10 cellular contexts compared by ENCODE assay signal in the genomic region with DNA sequence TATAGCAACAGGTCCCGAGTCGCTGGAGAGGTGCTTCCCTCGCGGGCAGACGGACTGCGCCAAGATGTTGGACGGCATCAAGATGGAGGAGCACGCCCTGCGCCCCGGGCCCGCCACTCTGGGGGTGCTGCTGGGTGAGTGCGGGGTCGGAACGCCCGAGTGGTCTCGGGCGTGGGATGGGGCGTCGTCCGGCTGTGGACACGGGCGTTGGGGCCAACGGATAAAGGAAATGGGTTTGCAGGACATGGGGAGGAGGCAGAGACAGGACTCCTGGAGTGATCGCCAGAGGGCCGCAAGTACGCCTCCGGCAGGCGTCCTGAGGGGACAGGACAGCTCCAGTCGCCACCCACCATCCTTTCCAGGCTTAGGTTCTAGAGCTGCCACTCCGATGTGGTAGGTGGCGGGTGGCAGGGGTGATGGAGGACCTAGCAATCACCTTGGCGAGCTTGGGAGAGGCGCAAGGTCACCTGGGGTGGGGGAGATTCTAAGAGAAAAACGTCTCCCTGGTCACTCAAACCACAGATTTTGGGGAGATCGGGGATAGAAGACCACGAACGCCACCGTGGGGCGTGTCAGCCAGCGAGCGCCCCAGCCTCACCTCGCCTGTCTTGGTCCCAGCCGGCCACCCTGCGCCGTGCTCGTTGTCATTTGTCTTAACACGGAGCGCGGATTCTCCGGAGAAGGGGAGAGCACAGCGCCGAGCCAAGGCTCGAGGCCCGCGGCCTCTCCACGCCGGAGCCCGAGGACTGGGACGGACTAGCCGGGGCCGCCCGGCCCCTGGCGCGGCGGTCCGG. TPM values are rescaled to one million over a fixed set of nuclear protein-coding genes. Genes with fewer than 3 reads are reported as not detected.
DNase-seq lines count a peak whose midpoint lies in the region; ATAC-seq and TF ChIP-seq lines count a peak whose summit lies in the region.
"Had no signal": no experiment of that assay in that cellular context is flagged by ENCODE, and none has a peak within 500 bp of the region (broad histone marks: within the 10 kb centered on the region; RNA-seq: fewer than 3 reads in every experiment).

No MANE protein-coding gene starts in this region.

- TF ChIP-seq CTCF in WERI-Rb-1 (IDR thresholded peaks at IDR 0.05; ENCODE audit: low read depth, low read length), result no peak

- H3K9me3 Mint-ChIP-seq in activated CD4-positive, alpha-beta T cell treated with anti-CD3 and anti-CD28 coated beads, Interleukin-2, amount 10 ng/mL, durations not matched to agents 7 days and 5 days, result no peaks in the 10 kb centered on the region
- H3K9me3 Mint-ChIP-seq in stimulated activated effector memory CD8-positive, alpha-beta T cell treated with anti-CD3 and anti-CD28 coated beads, Interleukin-12 subunit alpha, Interleukin-12 subunit beta, amount 100 ng/mL, for 72 hours, result no peaks in the 10 kb centered on the region

- H3K9me3 ChIP-seq in WERI-Rb-1 (ENCODE audit: severe bottlenecking), result no peaks in the 10 kb centered on the region
- peaks cover 3% of the 10 kb centered on the region for H3K9me3 ChIP-seq in iPS-18c (ENCODE audit: control insufficient read depth, insufficient read depth, low read length)

- H3K4me3 ChIP-seq in WERI-Rb-1 (ENCODE audit: low read depth, low read length) (peak overlapping the region; percentile 22), iPS-18c (ENCODE audit: insufficient read depth, low read depth, low read length) (peak overlapping the region; percentile 30; the same call in 1 of the 2 replicates)

- no peaks in the 10 kb centered on the region for H3K36me3 Mint-ChIP-seq in activated CD4-positive, alpha-beta T cell treated with anti-CD3 and anti-CD28 coated beads, Interleukin-2, amount 10 ng/mL, durations not matched to agents 7 days and 5 days (ENCODE audit: low read depth)
- H3K36me3 Mint-ChIP-seq in stimulated activated effector memory CD8-positive, alpha-beta T cell treated with anti-CD3 and anti-CD28 coated beads, Interleukin-12 subunit alpha, Interleukin-12 subunit beta, amount 100 ng/mL, for 72 hours, result no peaks in the 10 kb centered on the region

- peaks cover 78% of the 10 kb centered on the region for H3K27me3 ChIP-seq in WERI-Rb-1 (ENCODE audit: insufficient read depth, low read depth, severe bottlenecking)

- peaks cover 26% of the 10 kb centered on the region for H3K4me1 Mint-ChIP-seq in activated CD4-positive, alpha-beta T cell treated with anti-CD3 and anti-CD28 coated beads, Interleukin-2, amount 10 ng/mL, durations not matched to agents 7 days and 5 days
- H3K4me1 Mint-ChIP-seq in stimulated activated effector memory CD8-positive, alpha-beta T cell treated with anti-CD3 and anti-CD28 coated beads, Interleukin-12 subunit alpha, Interleukin-12 subunit beta, amount 100 ng/mL, for 72 hours, result peaks cover 28% of the 10 kb centered on the region

- no peaks in the 10 kb centered on the region for H3K36me3 ChIP-seq in WERI-Rb-1

- CTCF ChIA-PET in activated CD4-positive, alpha-beta T cell treated with anti-CD3 and anti-CD28 coated beads, Interleukin-2, amount 10 ng/mL, durations not matched to agents 7 days and 5 days (lab: Charles Lee), result no interaction called here

- H3K4me3 Mint-ChIP-seq in activated CD4-positive, alpha-beta T cell treated with anti-CD3 and anti-CD28 coated beads, Interleukin-2, amount 10 ng/mL, durations not matched to agents 7 days and 5 days, result peak overlapping the region; percentile 32
- H3K4me3 Mint-ChIP-seq in stimulated activated effector memory CD8-positive, alpha-beta T cell treated with anti-CD3 and anti-CD28 coated beads, Interleukin-12 subunit alpha, Interleukin-12 subunit beta, amount 100 ng/mL, for 72 hours, result peak overlapping the region; percentile 57

- H3K27me3 Mint-ChIP-seq in activated CD4-positive, alpha-beta T cell treated with anti-CD3 and anti-CD28 coated beads, Interleukin-2, amount 10 ng/mL, durations not matched to agents 7 days and 5 days, result peaks cover 75% of the 10 kb centered on the region

- POLR2A ChIA-PET in activated CD4-positive, alpha-beta T cell treated with anti-CD3 and anti-CD28 coated beads, Interleukin-2, amount 10 ng/mL, durations not matched to agents 7 days and 5 days (lab: Charles Lee), result no interaction called here

- no peak for DNase-seq in activated CD4-positive, alpha-beta T cell treated with anti-CD3 and anti-CD28 coated beads, Interleukin-2, amount 10 ng/mL, durations not matched to agents 7 days and 5 days
- no peak for DNase-seq in activated CD4-positive, alpha-beta T cell treated with anti-CD3 and anti-CD28 coated beads for 1 hour
- DNase-seq in WERI-Rb-1, result no peak
- DNase-seq in stimulated activated effector memory CD8-positive, alpha-beta T cell treated with anti-CD3 and anti-CD28 coated beads, Interleukin-12 subunit alpha, Interleukin-12 subunit beta, amount 100 ng/mL, for 72 hours (ENCODE audit: low spot score in 2 of 2), result no peak
- no peak for DNase-seq in SW480 (ENCODE audit: low spot score)
- DNase-seq: AML-193 had no signal

- no peak for ATAC-seq in stimulated activated effector memory CD8-positive, alpha-beta T cell treated with anti-CD3 and anti-CD28 coated beads, Interleukin-12 subunit alpha, Interleukin-12 subunit beta, amount 100 ng/mL, for 72 hours
- no peak for ATAC-seq in HG02970 (IDR thresholded peaks at IDR 0.05; ENCODE audit: low FRiP score, unreplicated experiment)
- no peak for ATAC-seq in activated CD4-positive, CD25-positive, alpha-beta regulatory T cell treated with anti-CD3 and anti-CD28 coated beads, Interleukin-2, amount 50 U/mL, for 24 hours

- H3K27ac Mint-ChIP-seq in activated CD4-positive, alpha-beta T cell treated with anti-CD3 and anti-CD28 coated beads, Interleukin-2, amount 10 ng/mL, durations not matched to agents 7 days and 5 days, result peak overlapping the region; percentile 64
- H3K27ac Mint-ChIP-seq in stimulated activated effector memory CD8-positive, alpha-beta T cell treated with anti-CD3 and anti-CD28 coated beads, Interleukin-12 subunit alpha, Interleukin-12 subunit beta, amount 100 ng/mL, for 72 hours, result no peak overlapping the region

- H3K27ac ChIP-seq in WERI-Rb-1, result no peak overlapping the region

RNA-seq across cellular contexts. Expression of a gene that starts 0.9 kb away (rescaled TPM):
- total RNA-seq in activated CD4-positive, alpha-beta T cell treated with anti-CD3 and anti-CD28 coated beads, Interleukin-2, amount 10 ng/mL, durations not matched to agents 7 days and 5 days, result not detected
- total RNA-seq: T-helper 1 cell treated with Interleukin-12 subunit alpha and Interleukin-12 subunit beta and Interleukin-4 antibody, amounts not matched to agents 30 ng/mL and 1 ng/mL, for 36 hours had no signal
